ENCODE assay signal across 8 cellular contexts in genomic region chrX:19683358-19683757, GRCh38.
A peak's percentile ranks its signal among the peaks of the same experiment; 100 is the strongest.
DNase-seq lines count a peak whose midpoint lies in the region; ATAC-seq and TF ChIP-seq lines count a peak whose summit lies in the region.

No MANE protein-coding gene starts in this region.

- H3K27ac ChIP-seq in sigmoid colon = peak overlapping the region in 3 of 4 donors; percentile 14 to 56 (median 37)

- peaks cover 15% of the 10 kb centered on the region for H3K9me3 Mint-ChIP-seq in chondrocyte (ENCODE audit: low read depth)

- peak; percentile 8 for ATAC-seq in GM19043 (IDR thresholded peaks at IDR 0.05; ENCODE audit: low read depth, unreplicated experiment)
- peak; percentile 21 for ATAC-seq in HG03066 (IDR thresholded peaks at IDR 0.05; ENCODE audit: low read depth, unreplicated experiment)

- no peaks in the 10 kb centered on the region for H3K36me3 ChIP-seq in sigmoid colon

- H3K27me3 Mint-ChIP-seq in chondrocyte (ENCODE audit: low read depth) = no peaks in the 10 kb centered on the region

- no peaks in the 10 kb centered on the region for H3K36me3 Mint-ChIP-seq in chondrocyte (ENCODE audit: low read depth)

- H3K4me1 ChIP-seq in sigmoid colon = no peaks in the 10 kb centered on the region

- H3K27ac Mint-ChIP-seq in chondrocyte (ENCODE audit: unreplicated experiment) = peak overlapping the region; percentile 90

- WGBS in sigmoid colon, 2 donors = 58 to 85% methylated on average over 3 of the region's 3 CpGs

- TF ChIP-seq POLR2A in sigmoid colon (IDR thresholded peaks at IDR 0.05) = no peak

- H3K4me3 Mint-ChIP-seq in chondrocyte (ENCODE audit: unreplicated experiment) = no peak overlapping the region

- no peak for TF ChIP-seq EP300 in sigmoid colon (IDR thresholded peaks at IDR 0.05)

- H3K9me3 ChIP-seq in sigmoid colon = no peaks in the 10 kb centered on the region

- DNase-seq in chondrocyte (ENCODE audit: low spot score) = no peak
- DNase-seq in sigmoid colon = no peak
- no peak for DNase-seq in NCI-H187 (lab: John Stamatoyannopoulos, UW)
- DNase-seq in NCI-H774 (lab: John Stamatoyannopoulos, UW) = no peak
- DNase-seq in amniotic stem cell (lab: John Stamatoyannopoulos, UW) = no peak
- no peak for DNase-seq in NCI-H2196 treated with DMSO at 0.1 percent for 48 hours (lab: John Stamatoyannopoulos, UW; ENCODE audit: unreplicated experiment)

- no peak overlapping the region for H3K4me3 ChIP-seq in sigmoid colon

- intact Hi-C loops in sigmoid colon (cut with DNase I) = no loop called here

- peaks cover 34% of the 10 kb centered on the region for H3K4me1 Mint-ChIP-seq in chondrocyte (ENCODE audit: low read depth)

- TF ChIP-seq CTCF in chondrocyte (IDR thresholded peaks at IDR 0.05) (no peak), sigmoid colon (IDR thresholded peaks at IDR 0.05) (no peak)

- H3K27me3 ChIP-seq in sigmoid colon = no peaks in the 10 kb centered on the region
